23 cellular contexts compared by ENCODE assay signal in genomic region chr12:10740182-10740581, GRCh38. TPM values are rescaled to one million over a fixed set of nuclear protein-coding genes. Genes with fewer than 3 reads are reported as not detected.
DNase-seq lines count a peak whose midpoint lies in the region; ATAC-seq and TF ChIP-seq lines count a peak whose summit lies in the region.
"Had no signal": no experiment of that assay in that cellular context is flagged by ENCODE, and none has a peak within 500 bp of the region (broad histone marks: within the 10 kb centered on the region; RNA-seq: fewer than 3 reads in every experiment).

No MANE protein-coding gene starts in this region.

- peaks cover 5% of the 10 kb centered on the region for H3K4me1 Mint-ChIP-seq in activated CD4-positive, alpha-beta T cell treated with anti-CD3 and anti-CD28 coated beads, Interleukin-2, amount 10 ng/mL, durations not matched to agents 24 days and 14 days
- H3K4me1 Mint-ChIP-seq in type B pancreatic cell (ENCODE audit: unreplicated experiment), result no peaks in the 10 kb centered on the region
- H3K4me1 Mint-ChIP-seq: activated CD4-positive, alpha-beta memory T cell treated with anti-CD3 and anti-CD28 coated beads, Interleukin-2, amount 10 ng/mL, durations not matched to agents 7 days and 5 days; activated naive CD4-positive, alpha-beta T cell treated with anti-CD3 and anti-CD28 coated beads, Interleukin-2, amount 50 U/mL, for 24 hours had no signal

- H3K27me3 ChIP-seq in effector memory CD4-positive, alpha-beta T cell (replicated peaks; ENCODE audit: control insufficient read depth, insufficient read depth, low read length, poor library complexity, severe bottlenecking), result no peaks in the 10 kb centered on the region
- H3K27me3 ChIP-seq in psoas muscle (ENCODE audit: insufficient read depth in 3 of 3, low read length in 2 of 3), result no peaks in the 10 kb centered on the region
- H3K27me3 ChIP-seq: BLaER1 had no signal

- no peak overlapping the region for H3K27ac Mint-ChIP-seq in activated CD4-positive, alpha-beta T cell treated with anti-CD3 and anti-CD28 coated beads, Interleukin-2, amount 10 ng/mL, durations not matched to agents 24 days and 14 days
- H3K27ac Mint-ChIP-seq in type B pancreatic cell, result peak overlapping the region; percentile 19
- H3K27ac Mint-ChIP-seq: activated CD4-positive, alpha-beta memory T cell treated with anti-CD3 and anti-CD28 coated beads, Interleukin-2, amount 10 ng/mL, durations not matched to agents 7 days and 5 days; activated naive CD4-positive, alpha-beta T cell treated with anti-CD3 and anti-CD28 coated beads, Interleukin-2, amount 50 U/mL, for 24 hours had no signal

- H3K9me3 ChIP-seq in effector memory CD4-positive, alpha-beta T cell (ENCODE audit: control insufficient read depth, low read length), result no peaks in the 10 kb centered on the region
- no peaks in the 10 kb centered on the region for H3K9me3 ChIP-seq in psoas muscle
- H3K9me3 ChIP-seq: BLaER1, left ventricle myocardium inferior had no signal

- peaks cover 37% of the 10 kb centered on the region for H3K27me3 Mint-ChIP-seq in activated CD4-positive, alpha-beta T cell treated with anti-CD3 and anti-CD28 coated beads, Interleukin-2, amount 10 ng/mL, durations not matched to agents 24 days and 14 days
- H3K27me3 Mint-ChIP-seq in type B pancreatic cell, result peaks cover 34% of the 10 kb centered on the region

- no peak overlapping the region for H3K27ac ChIP-seq in effector memory CD4-positive, alpha-beta T cell (ENCODE audit: insufficient read depth, low read length, poor library complexity, severe bottlenecking)
- H3K27ac ChIP-seq in psoas muscle, result no peak overlapping the region
- H3K27ac ChIP-seq: BLaER1, GM23248, left ventricle myocardium inferior, VCaP had no signal

- intact Hi-C loops in activated CD4-positive, alpha-beta T cell treated with anti-CD3 and anti-CD28 coated beads, Interleukin-2, amount 10 ng/mL, durations not matched to agents 24 days and 14 days (cut with micrococcal nuclease), result no loop called here
- intact Hi-C loops in psoas muscle (cut with DNase I), result no loop called here

- no peak for ATAC-seq in psoas muscle
- ATAC-seq: Right ventricle myocardium inferior had no signal

- H3K9me3 Mint-ChIP-seq in activated CD4-positive, alpha-beta T cell treated with anti-CD3 and anti-CD28 coated beads, Interleukin-2, amount 10 ng/mL, durations not matched to agents 24 days and 14 days, result peaks cover 3% of the 10 kb centered on the region
- no peaks in the 10 kb centered on the region for H3K9me3 Mint-ChIP-seq in type B pancreatic cell
- H3K9me3 Mint-ChIP-seq: activated CD4-positive, alpha-beta memory T cell treated with anti-CD3 and anti-CD28 coated beads, Interleukin-2, amount 10 ng/mL, durations not matched to agents 7 days and 5 days; activated naive CD4-positive, alpha-beta T cell treated with anti-CD3 and anti-CD28 coated beads, Interleukin-2, amount 50 U/mL, for 24 hours; activated T-cell treated with anti-CD3 and anti-CD28 coated beads, Interleukin-2, amount 50 U/mL, for 4 hours had no signal

- H3K4me3 Mint-ChIP-seq in activated CD4-positive, alpha-beta T cell treated with anti-CD3 and anti-CD28 coated beads, Interleukin-2, amount 10 ng/mL, durations not matched to agents 24 days and 14 days, result no peak overlapping the region
- H3K4me3 Mint-ChIP-seq in type B pancreatic cell, result no peak overlapping the region
- H3K4me3 Mint-ChIP-seq: activated CD4-positive, alpha-beta memory T cell treated with anti-CD3 and anti-CD28 coated beads, Interleukin-2, amount 10 ng/mL, durations not matched to agents 7 days and 5 days; activated naive CD4-positive, alpha-beta T cell treated with anti-CD3 and anti-CD28 coated beads, Interleukin-2, amount 50 U/mL, for 24 hours; activated T-cell treated with anti-CD3 and anti-CD28 coated beads, Interleukin-2, amount 50 U/mL, for 4 hours had no signal

- H3K4me3 ChIP-seq in epithelial cell of esophagus (ENCODE audit: low read length) (no peak overlapping the region), psoas muscle (no peak overlapping the region)
- no peak overlapping the region for H3K4me3 ChIP-seq in effector memory CD4-positive, alpha-beta T cell (ENCODE audit: insufficient read depth, low read depth, low read length, poor library complexity, severe bottlenecking)
- H3K4me3 ChIP-seq: BLaER1, GM23248, left ventricle myocardium inferior had no signal

- WGBS in psoas muscle, 3 donors, result 79 to 87% (median 83%) methylated on average over 1 of the region's 1 CpG

- H3K36me3 Mint-ChIP-seq in activated CD4-positive, alpha-beta T cell treated with anti-CD3 and anti-CD28 coated beads, Interleukin-2, amount 10 ng/mL, durations not matched to agents 24 days and 14 days (ENCODE audit: low read depth), result peaks cover 2% of the 10 kb centered on the region
- no peaks in the 10 kb centered on the region for H3K36me3 Mint-ChIP-seq in type B pancreatic cell
- H3K36me3 Mint-ChIP-seq: activated naive CD4-positive, alpha-beta T cell treated with anti-CD3 and anti-CD28 coated beads, Interleukin-2, amount 50 U/mL, for 24 hours had no signal

- peak; percentile 54 for DNase-seq in activated CD4-positive, alpha-beta T cell treated with anti-CD3 and anti-CD28 coated beads, Interleukin-2, amount 10 ng/mL, durations not matched to agents 24 days and 14 days
- no peak for DNase-seq in activated CD4-positive, alpha-beta T cell treated with anti-CD3 and anti-CD28 coated beads for 48 hours
- DNase-seq in NCI-H226, result peak; percentile 29
- peak; percentile 45 for DNase-seq in epithelial cell of esophagus (ENCODE audit: low read depth)
- no peak for DNase-seq in type B pancreatic cell (ENCODE audit: extremely low spot score, unreplicated experiment)
- no peak for DNase-seq in stimulated activated CD4-positive, alpha-beta T cell treated with anti-CD3 and anti-CD28 coated beads, Interleukin-4, amount 100 ng/mL, for 24 hours
- DNase-seq in effector memory CD4-positive, alpha-beta T cell, result no peak
- DNase-seq in psoas muscle, result no peak
- DNase-seq: activated CD4-positive, alpha-beta memory T cell treated with anti-CD3 and anti-CD28 coated beads, Interleukin-2, amount 10 ng/mL, durations not matched to agents 7 days and 5 days; activated T-cell treated with anti-CD3 and anti-CD28 coated beads, Interleukin-2, amount 50 U/mL, for 4 hours; foreskin fibroblast; GM23248; left ventricle myocardium inferior; NCI-H187; NCI-H446; nucleus accumbens; stimulated activated CD4-positive, alpha-beta T cell treated with anti-CD3 and anti-CD28 coated beads, Interleukin-2, amount 100 ng/mL, for 48 hours; substantia nigra; T-helper 1 cell had no signal

- H3K4me1 ChIP-seq in effector memory CD4-positive, alpha-beta T cell (ENCODE audit: control insufficient read depth, insufficient read depth, low read length, poor library complexity, severe bottlenecking), result no peaks in the 10 kb centered on the region
- H3K4me1 ChIP-seq in psoas muscle, result no peaks in the 10 kb centered on the region
- H3K4me1 ChIP-seq: BLaER1, left ventricle myocardium inferior had no signal

- no peaks in the 10 kb centered on the region for H3K36me3 ChIP-seq in effector memory CD4-positive, alpha-beta T cell (ENCODE audit: control insufficient read depth, insufficient read depth, low read length)
- no peaks in the 10 kb centered on the region for H3K36me3 ChIP-seq in psoas muscle (ENCODE audit: insufficient read depth in 1 of 2, low read depth in 1 of 2)
- H3K36me3 ChIP-seq: BLaER1, left ventricle myocardium inferior had no signal

- no peak for TF ChIP-seq CTCF in epithelial cell of esophagus (IDR thresholded peaks at IDR 0.05; ENCODE audit: insufficient read depth, low read depth, low read length, missing control alignments)
- TF ChIP-seq CTCF in type B pancreatic cell (conservative IDR thresholded peaks at IDR 0.05), result no peak
- TF ChIP-seq CTCF in psoas muscle (IDR thresholded peaks at IDR 0.05), result no peak

RNA-seq across cellular contexts. Expression of gene YBX3, which starts 17.1 kb away (rescaled TPM):
- total RNA-seq in activated CD4-positive, alpha-beta T cell treated with anti-CD3 and anti-CD28 coated beads, Interleukin-2, amount 10 ng/mL, durations not matched to agents 24 days and 14 days, result 199 and 203 TPM in 2 replicates
- total RNA-seq in type B pancreatic cell (ENCODE audit: low replicate concordance) (196 and 635 TPM in 2 replicates), psoas muscle (1,000 to 10,000 TPM; 3,022 to 5,174 (median 4,517) TPM)
- 1,000 to 10,000 TPM; 2,735 to 6,125 (median 4,885) TPM for polyA plus RNA-seq in psoas muscle

Comparison
In these comparisons a context has a peak if more than half of its experiments do, and no peak if none do; other contexts are left out.
1. DNase-seq: peak in activated CD4-positive, alpha-beta T cell treated with anti-CD3 and anti-CD28 coated beads, Interleukin-2, amount 10 ng/mL, durations not matched to agents 24 days and 14 days (single experiment), NCI-H226 (single experiment) and epithelial cell of esophagus (single experiment); none in activated CD4-positive, alpha-beta T cell treated with anti-CD3 and anti-CD28 coated beads for 48 hours (single experiment), type B pancreatic cell (single experiment), stimulated activated CD4-positive, alpha-beta T cell treated with anti-CD3 and anti-CD28 coated beads, Interleukin-4, amount 100 ng/mL, for 24 hours (single experiment), effector memory CD4-positive, alpha-beta T cell (0 of 3) and psoas muscle (0 of 2).